In genomic region chr3:127162947-127163645, GRCh38 we compare ENCODE assay signal across 16 cellular contexts. TPM values are rescaled to one million over a fixed set of nuclear protein-coding genes. Genes with fewer than 3 reads are reported as not detected.
DNase-seq lines count a peak whose midpoint lies in the region; ATAC-seq and TF ChIP-seq lines count a peak whose summit lies in the region.
"Had no signal": no experiment of that assay in that cellular context is flagged by ENCODE, and none has a peak within 500 bp of the region (broad histone marks: within the 10 kb centered on the region; RNA-seq: fewer than 3 reads in every experiment).

No MANE protein-coding gene starts in this region.

- RAD21 ChIA-PET in HCT116 (lab: Charles Lee; ENCODE audit: low non-redundant PET in 1 of 2, low total read pairs in 2 of 2, uncharacterized antibody in 2 of 2, unreplicated experiment in 2 of 2) = no interaction called here

- H3K4me3 ChIP-seq in DND-41 (ENCODE audit: low read depth in 1 of 2, low read length in 2 of 2) (no peak overlapping the region), HCT116 (replicated peaks in 1 of 2; ENCODE audit: low read depth in 1 of 2, low read length in 2 of 2) (no peak overlapping the region)
- H3K4me3 ChIP-seq: SK-N-MC had no signal

- DNase-seq in DND-41 (peak; percentile 18), HCT116 (ENCODE audit: low read depth, low spot score) (no peak), WTC11 (ENCODE audit: low spot score) (peak; percentile 77), mesenteric fat pad (ENCODE audit: low spot score) (peak; percentile 80), T-helper 9 cell (no peak)
- DNase-seq: activated CD8-positive, alpha-beta memory T cell treated with anti-CD3 and anti-CD28 coated beads, Interleukin-2, amount 50 U/mL, for 48 hours; left cardiac atrium; NCI-H2107; WERI-Rb-1 had no signal

- no peak for TF ChIP-seq RAD21 in HCT116 (IDR thresholded peaks at IDR 0.05; ENCODE audit: low read depth)

- H3K9me3 Mint-ChIP-seq in WTC11 = no peaks in the 10 kb centered on the region; the same call in 1 of the 2 replicates

- CTCF ChIA-PET in HCT116 (lab: Charles Lee) = interaction anchor here (1.1 kb wide), 1 partner anchor 10 kb away, joined by 3 read pairs; no protein-coding TSS in a partner anchor
- CTCF ChIA-PET in WTC11 (lab: Charles Lee) = interaction anchor here (1.2 kb wide), 1 partner anchor 293 kb away, joined by 4 read pairs; no protein-coding TSS in a partner anchor

- H3K27me3 ChIP-seq in DND-41 (ENCODE audit: insufficient read depth, low read length, poor library complexity) = no peaks in the 10 kb centered on the region
- H3K27me3 ChIP-seq in HCT116 (ENCODE audit: insufficient read depth, low read length) = peaks cover 31% of the 10 kb centered on the region; the same call in 1 of the 2 replicates

- H3K4me2 ChIP-seq in DND-41 (ENCODE audit: insufficient read depth, low read length) = no peak overlapping the region
- H3K4me2 ChIP-seq in HCT116 (ENCODE audit: low read length) = no peak overlapping the region

- H3K27ac ChIP-seq in DND-41 (ENCODE audit: low read length) (no peak overlapping the region), HCT116 (ENCODE audit: low read depth, low read length) (no peak overlapping the region)
- H3K27ac ChIP-seq: SK-N-MC, WERI-Rb-1 had no signal

- no TSS peak for BruUV-seq in HCT116 (replicated peaks; lab: Mats Ljungman, UMichigan)

- no peaks in the 10 kb centered on the region for H3K79me2 ChIP-seq in DND-41 (ENCODE audit: insufficient read depth, low read length)
- no peaks in the 10 kb centered on the region for H3K79me2 ChIP-seq in HCT116 (ENCODE audit: insufficient read depth, low read length)

- no peak overlapping the region for H3K4me3 Mint-ChIP-seq in WTC11

- no peaks in the 10 kb centered on the region; the same call in none of the 2 replicates for H3K27me3 Mint-ChIP-seq in WTC11 (ENCODE audit: low read depth)

- H3K36me3 Mint-ChIP-seq in WTC11 = no peaks in the 10 kb centered on the region

- H2AFZ ChIP-seq in DND-41 (ENCODE audit: low read depth, low read length) (no peak overlapping the region), HCT116 (ENCODE audit: low read depth, low read length, poor library complexity, severe bottlenecking) (no peak overlapping the region)

- H3K9ac ChIP-seq in DND-41 (ENCODE audit: low read depth, low read length) = no peak overlapping the region
- H3K9ac ChIP-seq in HCT116 (ENCODE audit: low read length) = no peak overlapping the region

- POLR2A ChIA-PET in HCT116 (lab: Charles Lee) (no interaction called here), WTC11 (lab: Charles Lee) (no interaction called here)

- H4K20me1 ChIP-seq in DND-41 (ENCODE audit: insufficient read depth, low read length) (peaks cover 9% of the 10 kb centered on the region), HCT116 (ENCODE audit: insufficient read depth) (no peaks in the 10 kb centered on the region)

- intact Hi-C loops in HCT116 (cut with micrococcal nuclease) = no loop called here

- ATAC-seq in DND-41 (ENCODE audit: insufficient read depth, low read depth) = no peak
- ATAC-seq in HCT116 = no peak
- ATAC-seq in WTC11 = peak; percentile 47
- ATAC-seq in GM21526 (IDR thresholded peaks at IDR 0.05; ENCODE audit: low FRiP score, unreplicated experiment) = no peak
- ATAC-seq in GM19467 (IDR thresholded peaks at IDR 0.05; ENCODE audit: unreplicated experiment) = no peak
- ATAC-seq: left cardiac atrium had no signal

- H3K9me3 ChIP-seq in DND-41 (ENCODE audit: insufficient read depth, low read length, severe bottlenecking) = no peaks in the 10 kb centered on the region
- H3K9me3 ChIP-seq in HCT116 (ENCODE audit: control insufficient read depth in 1 of 2, insufficient read depth in 1 of 2, low read depth in 1 of 2, low read length in 2 of 2) = peaks cover 0 to 6% of the 10 kb centered on the region in 2 experiments; a peak in 1 of 4 replicates

- TF ChIP-seq POLR2A in HCT116 (IDR thresholded peaks at IDR 0.05; ENCODE audit: borderline replicate concordance, extremely low read depth, insufficient read depth, insufficient read length) = no peak

- H3K27ac Mint-ChIP-seq in WTC11 = no peak overlapping the region

- no peaks in the 10 kb centered on the region for H3K4me1 ChIP-seq in DND-41 (ENCODE audit: insufficient read depth, low read length)
- no peaks in the 10 kb centered on the region for H3K4me1 ChIP-seq in HCT116 (ENCODE audit: control insufficient read depth in 1 of 2, insufficient read depth in 2 of 2, low read length in 2 of 2)

- no peak for TF ChIP-seq CTCF in DND-41 (IDR thresholded peaks at IDR 0.05; ENCODE audit: borderline replicate concordance, extremely low read depth, low read length, poor library complexity, severe bottlenecking)
- no peak for TF ChIP-seq CTCF in HCT116 (IDR thresholded peaks at IDR 0.05 in 2 of 3, conservative IDR thresholded peaks at IDR 0.05 in 1 of 3; ENCODE audit: borderline replicate concordance in 1 of 3, insufficient read depth in 1 of 3, low read depth in 2 of 3, low read length in 2 of 3)
- TF ChIP-seq CTCF in WTC11 (IDR thresholded peaks at IDR 0.05) = no peak

- H3K36me3 ChIP-seq in DND-41 (ENCODE audit: insufficient read depth, low read length) (no peaks in the 10 kb centered on the region), HCT116 (ENCODE audit: control insufficient read depth in 1 of 2, insufficient read depth in 2 of 2, low read length in 2 of 2) (no peaks in the 10 kb centered on the region)
- H3K36me3 ChIP-seq: WERI-Rb-1 had no signal

- H3K4me1 Mint-ChIP-seq in WTC11 = peaks cover 11% of the 10 kb centered on the region

- no peaks in the 10 kb centered on the region for H3K9me2 ChIP-seq in HCT116 (ENCODE audit: insufficient read depth)

TF ChIP-seq in HCT116, 20 proteins besides CTCF, POLR2A, EP300 and RAD21:
- TF ChIP-seq, protein P1, sequence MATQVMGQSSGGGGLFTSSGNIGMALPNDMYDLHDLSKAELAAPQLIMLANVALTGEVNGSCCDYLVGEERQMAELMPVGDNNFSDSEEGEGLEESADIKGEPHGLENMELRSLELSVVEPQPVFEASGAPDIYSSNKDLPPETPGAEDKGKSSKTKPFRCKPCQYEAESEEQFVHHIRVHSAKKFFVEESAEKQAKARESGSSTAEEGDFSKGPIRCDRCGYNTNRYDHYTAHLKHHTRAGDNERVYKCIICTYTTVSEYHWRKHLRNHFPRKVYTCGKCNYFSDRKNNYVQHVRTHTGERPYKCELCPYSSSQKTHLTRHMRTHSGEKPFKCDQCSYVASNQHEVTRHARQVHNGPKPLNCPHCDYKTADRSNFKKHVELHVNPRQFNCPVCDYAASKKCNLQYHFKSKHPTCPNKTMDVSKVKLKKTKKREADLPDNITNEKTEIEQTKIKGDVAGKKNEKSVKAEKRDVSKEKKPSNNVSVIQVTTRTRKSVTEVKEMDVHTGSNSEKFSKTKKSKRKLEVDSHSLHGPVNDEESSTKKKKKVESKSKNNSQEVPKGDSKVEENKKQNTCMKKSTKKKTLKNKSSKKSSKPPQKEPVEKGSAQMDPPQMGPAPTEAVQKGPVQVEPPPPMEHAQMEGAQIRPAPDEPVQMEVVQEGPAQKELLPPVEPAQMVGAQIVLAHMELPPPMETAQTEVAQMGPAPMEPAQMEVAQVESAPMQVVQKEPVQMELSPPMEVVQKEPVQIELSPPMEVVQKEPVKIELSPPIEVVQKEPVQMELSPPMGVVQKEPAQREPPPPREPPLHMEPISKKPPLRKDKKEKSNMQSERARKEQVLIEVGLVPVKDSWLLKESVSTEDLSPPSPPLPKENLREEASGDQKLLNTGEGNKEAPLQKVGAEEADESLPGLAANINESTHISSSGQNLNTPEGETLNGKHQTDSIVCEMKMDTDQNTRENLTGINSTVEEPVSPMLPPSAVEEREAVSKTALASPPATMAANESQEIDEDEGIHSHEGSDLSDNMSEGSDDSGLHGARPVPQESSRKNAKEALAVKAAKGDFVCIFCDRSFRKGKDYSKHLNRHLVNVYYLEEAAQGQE (IDR thresholded peaks at IDR 0.05; ENCODE audit: low read depth) = peak; percentile 83
- no peak for TF ChIP-seq SIN3A (IDR thresholded peaks at IDR 0.05; ENCODE audit: low read depth)

TF ChIP-seq in WTC11, 78 proteins besides CTCF, POLR2A, EP300 and RAD21 (continues in another document):
- TF ChIP-seq STAT6 (CRISPR knock-in tag; conservative IDR thresholded peaks at IDR 0.05; ENCODE audit: low read depth) (no peak), ZBTB21 (CRISPR knock-in tag; IDR thresholded peaks at IDR 0.05; ENCODE audit: borderline replicate concordance) (0 out of 2 replicates have a peak, but pooled peaks have one; percentile 79), JUN (CRISPR knock-in tag; IDR thresholded peaks at IDR 0.05) (peak; percentile 86; the same call in 1 of the 2 replicates), CREB1 (CRISPR knock-in tag; IDR thresholded peaks at IDR 0.05) (0 out of 2 replicates have a peak, but pooled peaks have one; percentile 48), ESRRA (CRISPR knock-in tag; IDR thresholded peaks at IDR 0.05; ENCODE audit: borderline replicate concordance) (peak; percentile 58; the same call in 1 of the 2 replicates), NR3C1 (CRISPR knock-in tag; conservative IDR thresholded peaks at IDR 0.05; ENCODE audit: low read depth) (0 out of 2 replicates have a peak, but pooled peaks have one; percentile 35)

RNA-seq across cellular contexts. Expression of gene PRR23E, which starts 29.8 kb away (rescaled TPM):
- total RNA-seq in HCT116 (2021; ENCODE audit: unreplicated experiment) (not detected), WTC11 (2021) (not detected in 3 replicates), mesenteric fat pad (not detected)
- polyA plus RNA-seq in HCT116 (2012) = not detected in 2 replicates
- total RNA-seq: cerebellum, epithelial cell of proximal tubule, G401, left cardiac atrium, ureter had no signal

Comparison
In these comparisons a context has a peak if more than half of its experiments do, and no peak if none do; other contexts are left out.
1. DNase-seq: peak in DND-41 (single experiment), WTC11 (single experiment) and mesenteric fat pad (single experiment); none in HCT116 (single experiment) and T-helper 9 cell (single experiment).